In the genomic region with DNA sequence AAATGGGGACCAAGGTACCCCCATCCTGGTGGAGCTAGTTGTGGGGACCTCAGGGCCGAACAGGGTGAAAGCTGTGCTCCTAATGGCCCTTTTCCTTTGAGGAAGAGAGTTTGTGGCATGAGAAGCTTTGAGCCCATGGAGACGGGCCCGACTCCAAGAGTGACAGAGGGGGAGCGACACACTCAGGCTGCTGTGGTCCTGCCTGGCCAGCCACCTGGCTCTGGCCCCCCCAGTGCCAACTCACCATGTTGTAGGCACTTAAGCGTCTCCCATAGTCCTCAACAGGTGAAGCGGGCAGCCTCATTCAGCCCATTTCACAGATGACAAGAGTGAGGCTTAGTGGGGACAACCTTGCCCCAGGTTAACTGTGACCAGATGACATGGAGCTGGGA, we compare ENCODE assay signal across 16 cellular contexts. TPM values are rescaled to one million over a fixed set of nuclear protein-coding genes. Genes with fewer than 3 reads are reported as not detected.
DNase-seq lines count a peak whose midpoint lies in the region; ATAC-seq and TF ChIP-seq lines count a peak whose summit lies in the region.
"Had no signal": no experiment of that assay in that cellular context is flagged by ENCODE, and none has a peak within 500 bp of the region (broad histone marks: within the 10 kb centered on the region; RNA-seq: fewer than 3 reads in every experiment).

No MANE protein-coding gene starts in this region.

- H3K79me2 ChIP-seq in KMS-11 (ENCODE audit: insufficient read depth, low read depth) = peaks cover 31% of the 10 kb centered on the region

- peak overlapping the region; percentile 78 for H3K4me3 ChIP-seq in CD8-positive, alpha-beta T cell (ENCODE audit: low read depth, low read length)
- H3K4me3 ChIP-seq in KMS-11 (IDR thresholded peaks at IDR 0.05; ENCODE audit: insufficient read depth, low read depth, low read length) = no peak overlapping the region
- peak overlapping the region; percentile 88 for H3K4me3 ChIP-seq in naive thymus-derived CD4-positive, alpha-beta T cell (ENCODE audit: low read length)
- H3K4me3 ChIP-seq: psoas muscle had no signal

- peak in 1 of 7 experiments; percentile 28 for DNase-seq in CD8-positive, alpha-beta T cell
- DNase-seq in naive thymus-derived CD4-positive, alpha-beta T cell = no peak
- DNase-seq in cerebellum (ENCODE audit: low spot score) = no peak
- no peak for DNase-seq in Kasumi-1 (lab: John Stamatoyannopoulos, UW)
- no peak for DNase-seq in NCI-H345 treated with DMSO at 0.1 percent for 48 hours (lab: John Stamatoyannopoulos, UW; ENCODE audit: unreplicated experiment)
- DNase-seq: GF-D8, islet precursor cell, midbrain, NCI-H1436 treated with DMSO at 0.1 percent for 48 hours, NCI-H526, psoas muscle, T1000 had no signal

- peak overlapping the region; percentile 99 for H3K27ac Mint-ChIP-seq in CD8-positive, alpha-beta T cell
- peak overlapping the region; percentile 100 for H3K27ac Mint-ChIP-seq in activated T-helper 17 cell treated with anti-CD3 and anti-CD28 coated beads, Interleukin-2, amount 50 U/mL, for 72 hours
- H3K27ac Mint-ChIP-seq in naive thymus-derived CD4-positive, alpha-beta T cell = peak overlapping the region; percentile 89 to 99 (median 98)

- peaks cover 4% of the 10 kb centered on the region for H3K36me3 ChIP-seq in CD8-positive, alpha-beta T cell (ENCODE audit: insufficient read depth, low read length)
- H3K36me3 ChIP-seq in KMS-11 (ENCODE audit: insufficient read depth) = no peaks in the 10 kb centered on the region
- H3K36me3 ChIP-seq in naive thymus-derived CD4-positive, alpha-beta T cell (ENCODE audit: control insufficient read depth in 2 of 3, insufficient read depth in 3 of 3, low read length in 3 of 3) = peaks cover 0 to 6% (median 0%) of the 10 kb centered on the region in 3 experiments

- H3K4me2 ChIP-seq in KMS-11 = peak overlapping the region; percentile 92

- peaks cover 64% of the 10 kb centered on the region for H3K4me1 ChIP-seq in CD8-positive, alpha-beta T cell (ENCODE audit: insufficient read depth, low read length)
- peaks cover 66% of the 10 kb centered on the region for H3K4me1 ChIP-seq in KMS-11 (ENCODE audit: low read depth, poor library complexity, severe bottlenecking)
- H3K4me1 ChIP-seq in naive thymus-derived CD4-positive, alpha-beta T cell (ENCODE audit: control insufficient read depth in 2 of 2, insufficient read depth in 2 of 2, low read length in 2 of 2) = peaks cover 53 to 60% of the 10 kb centered on the region in 2 donors
- H3K4me1 ChIP-seq: psoas muscle had no signal

- H4K20me1 ChIP-seq in KMS-11 (ENCODE audit: insufficient read depth) = no peaks in the 10 kb centered on the region

- H3K27me3 Mint-ChIP-seq in CD8-positive, alpha-beta T cell (ENCODE audit: low read depth) = no peaks in the 10 kb centered on the region
- no peaks in the 10 kb centered on the region for H3K27me3 Mint-ChIP-seq in activated T-helper 17 cell treated with anti-CD3 and anti-CD28 coated beads, Interleukin-2, amount 50 U/mL, for 72 hours
- no peaks in the 10 kb centered on the region for H3K27me3 Mint-ChIP-seq in naive thymus-derived CD4-positive, alpha-beta T cell

- POLR2A ChIA-PET in CD8-positive, alpha-beta T cell (lab: Charles Lee) = interaction anchor here (0.8 to 10.4 kb wide), 8 partner anchors 8 to 168 kb away, joined by 3 to 76 read pairs (median 19); no protein-coding TSS in a partner anchor
- POLR2A ChIA-PET in naive thymus-derived CD4-positive, alpha-beta T cell (lab: Charles Lee) = interaction anchor here (0.6 to 8.6 kb wide), 10 partner anchors 13 to 232 kb away, joined by 3 to 63 read pairs (median 8); no protein-coding TSS in a partner anchor

- CTCF ChIA-PET in CD8-positive, alpha-beta T cell (lab: Charles Lee) = interaction anchor here (0.8 to 4.1 kb wide), 7 partner anchors 29 to 224 kb away, joined by 3 to 22 read pairs (median 9); no protein-coding TSS in a partner anchor
- CTCF ChIA-PET in naive thymus-derived CD4-positive, alpha-beta T cell (lab: Charles Lee) = interaction anchor here (0.9 to 1.2 kb wide), 3 partner anchors 29 to 32 kb away, joined by 3 to 4 read pairs (median 3); no protein-coding TSS in a partner anchor

- no peak for TF ChIP-seq CTCF in CD8-positive, alpha-beta T cell (IDR thresholded peaks at IDR 0.05)
- no peak for TF ChIP-seq CTCF in KMS-11 (conservative IDR thresholded peaks at IDR 0.05; ENCODE audit: low read depth, low read length)

- H3K36me3 Mint-ChIP-seq in CD8-positive, alpha-beta T cell = peaks cover 41% of the 10 kb centered on the region
- H3K36me3 Mint-ChIP-seq in activated T-helper 17 cell treated with anti-CD3 and anti-CD28 coated beads, Interleukin-2, amount 50 U/mL, for 72 hours (ENCODE audit: low read depth) = peaks cover 67% of the 10 kb centered on the region
- peaks cover 0 to 29% (median 13%) of the 10 kb centered on the region in 5 donors for H3K36me3 Mint-ChIP-seq in naive thymus-derived CD4-positive, alpha-beta T cell

- peak overlapping the region; percentile 85 for H3K27ac ChIP-seq in CD8-positive, alpha-beta T cell (ENCODE audit: low read depth, low read length)
- H3K27ac ChIP-seq in KMS-11 = peak overlapping the region; percentile 82
- H3K27ac ChIP-seq in naive thymus-derived CD4-positive, alpha-beta T cell (ENCODE audit: low read depth, low read length) = peak overlapping the region; percentile 91
- H3K27ac ChIP-seq: C4-2B, psoas muscle had no signal

- H2AFZ ChIP-seq in KMS-11 (ENCODE audit: low read depth) = peak overlapping the region; percentile 54

- peak overlapping the region; percentile 97 for H3K4me3 Mint-ChIP-seq in CD8-positive, alpha-beta T cell
- H3K4me3 Mint-ChIP-seq in activated T-helper 17 cell treated with anti-CD3 and anti-CD28 coated beads, Interleukin-2, amount 50 U/mL, for 72 hours = peak overlapping the region; percentile 99
- peak overlapping the region; percentile 76 to 99 (median 98) for H3K4me3 Mint-ChIP-seq in naive thymus-derived CD4-positive, alpha-beta T cell

- peak overlapping the region; percentile 88 for H3K9ac ChIP-seq in KMS-11

- no peaks in the 10 kb centered on the region for H3K9me3 Mint-ChIP-seq in CD8-positive, alpha-beta T cell
- no peaks in the 10 kb centered on the region for H3K9me3 Mint-ChIP-seq in activated T-helper 17 cell treated with anti-CD3 and anti-CD28 coated beads, Interleukin-2, amount 50 U/mL, for 72 hours
- peaks cover 0 to 3% (median 0%) of the 10 kb centered on the region in 11 donors for H3K9me3 Mint-ChIP-seq in naive thymus-derived CD4-positive, alpha-beta T cell

- no peak for ATAC-seq in CD8-positive, alpha-beta T cell
- ATAC-seq in activated T-helper 17 cell treated with anti-CD3 and anti-CD28 coated beads, Interleukin-2, amount 50 U/mL, for 72 hours (replicated peaks) = no peak
- ATAC-seq in naive thymus-derived CD4-positive, alpha-beta T cell = no peak
- ATAC-seq in GM18868 (IDR thresholded peaks at IDR 0.05; ENCODE audit: unreplicated experiment) = no peak
- ATAC-seq: psoas muscle had no signal

- no peaks in the 10 kb centered on the region for H3K9me3 ChIP-seq in CD8-positive, alpha-beta T cell (ENCODE audit: low read length)
- no peaks in the 10 kb centered on the region for H3K9me3 ChIP-seq in naive thymus-derived CD4-positive, alpha-beta T cell (ENCODE audit: control insufficient read depth in 2 of 3, low read length in 3 of 3)
- H3K9me3 ChIP-seq: psoas muscle had no signal

- H3K27me3 ChIP-seq in CD8-positive, alpha-beta T cell (ENCODE audit: insufficient read depth, low read length) = no peaks in the 10 kb centered on the region
- H3K27me3 ChIP-seq in KMS-11 (ENCODE audit: insufficient read depth, low read depth) = no peaks in the 10 kb centered on the region
- no peaks in the 10 kb centered on the region for H3K27me3 ChIP-seq in naive thymus-derived CD4-positive, alpha-beta T cell (ENCODE audit: control insufficient read depth in 2 of 2, insufficient read depth in 2 of 2, low read length in 2 of 2)

- intact Hi-C loops in CD8-positive, alpha-beta T cell (cut with DNase I, micrococcal nuclease) = loop anchor here (2.0 kb wide), 4 partner anchors 23 to 53 kb away; no protein-coding TSS in a partner anchor
- intact Hi-C loops in naive thymus-derived CD4-positive, alpha-beta T cell (cut with micrococcal nuclease) = loop anchor here (1.0 to 2.0 kb wide), 6 partner anchors 29 to 169 kb away; partner anchors contain the start of gene KATNIP (in 1 of the 2)

- H3K4me1 Mint-ChIP-seq in CD8-positive, alpha-beta T cell (ENCODE audit: low read depth) = peaks cover 82% of the 10 kb centered on the region
- peaks cover 44% of the 10 kb centered on the region for H3K4me1 Mint-ChIP-seq in activated T-helper 17 cell treated with anti-CD3 and anti-CD28 coated beads, Interleukin-2, amount 50 U/mL, for 72 hours
- peaks cover 40 to 90% (median 85%) of the 10 kb centered on the region in 7 donors for H3K4me1 Mint-ChIP-seq in naive thymus-derived CD4-positive, alpha-beta T cell

RNA-seq across cellular contexts. Expression of gene IL21R, which starts 1.6 kb away (rescaled TPM):
- total RNA-seq in CD8-positive, alpha-beta T cell = 100 to 1,000 TPM; 113 to 121 TPM
- total RNA-seq in activated T-helper 17 cell treated with anti-CD3 and anti-CD28 coated beads, Interleukin-2, amount 50 U/mL, for 72 hours = 10 to 100 TPM; 41.8 to 53.6 TPM
- 10 to 100 TPM; 24.6 to 40.9 (median 31.4) TPM for total RNA-seq in naive thymus-derived CD4-positive, alpha-beta T cell
- 10 to 100 TPM; 37.1 to 52.1 TPM for polyA plus RNA-seq in naive thymus-derived CD4-positive, alpha-beta T cell
- total RNA-seq in cerebellum = 0.09 TPM

Comparison
In these comparisons a context has a peak if more than half of its experiments do, and no peak if none do; other contexts are left out.
1. RNA of gene IL21R, which starts 1.6 kb away (total RNA-seq): 113 to 121 TPM in CD8-positive, alpha-beta T cell, 41.8 to 53.6 TPM in activated T-helper 17 cell treated with anti-CD3 and anti-CD28 coated beads, Interleukin-2, amount 50 U/mL, for 72 hours and 24.6 to 40.9 TPM in naive thymus-derived CD4-positive, alpha-beta T cell; 0.09 TPM in cerebellum (single experiment); every median in the first group is over 10 times any median in the second.
2. Peak in every context shown above with its lines, with median percentiles within 50 percentile points of each other: H3K27ac ChIP-seq, H3K27ac Mint-ChIP-seq and H3K4me3 Mint-ChIP-seq.